8 cellular contexts compared by ENCODE assay signal in genomic region chr15:29103825-29104565, GRCh38.
A peak's percentile ranks its signal among the peaks of the same experiment; 100 is the strongest.
DNase-seq lines count a peak whose midpoint lies in the region; ATAC-seq and TF ChIP-seq lines count a peak whose summit lies in the region.

No MANE protein-coding gene starts in this region.

- peak overlapping the region in 1 of 2 experiments; percentile 14; a peak in 1 of 4 replicates for H3K4me3 ChIP-seq in Panc1 (ENCODE audit: low read depth in 2 of 2, low read length in 2 of 2)
- H3K4me3 ChIP-seq in right atrium auricular region = peak overlapping the region; percentile 33 to 53

- H3K36me3 ChIP-seq in Panc1 (ENCODE audit: control insufficient read depth, insufficient read depth, low read length) (no peaks in the 10 kb centered on the region), right atrium auricular region (no peaks in the 10 kb centered on the region)

- DNase-seq in AG20443 (ENCODE audit: low spot score) (peak; percentile 92), Panc1 (ENCODE audit: low read depth, low spot score) (no peak), right atrium auricular region (ENCODE audit: low spot score) (peak; percentile 73), renal cortical epithelial cell (ENCODE audit: low read depth) (peak; percentile 20), SHP77 (lab: John Stamatoyannopoulos, UW) (no peak)
- peak; percentile 68 for DNase-seq in activated naive CD8-positive, alpha-beta T cell treated with anti-CD3 and anti-CD28 coated beads, Interleukin-2, amount 50 U/mL, for 24 hours

- H3K9me3 Mint-ChIP-seq in activated naive CD8-positive, alpha-beta T cell treated with anti-CD3 and anti-CD28 coated beads, Interleukin-2, amount 50 U/mL, for 24 hours = no peaks in the 10 kb centered on the region

- no peaks in the 10 kb centered on the region for H3K9me3 ChIP-seq in Panc1 (ENCODE audit: control insufficient read depth, insufficient read depth, low read depth, low read length)
- no peaks in the 10 kb centered on the region for H3K9me3 ChIP-seq in right atrium auricular region

- H3K4me3 Mint-ChIP-seq in activated naive CD8-positive, alpha-beta T cell treated with anti-CD3 and anti-CD28 coated beads, Interleukin-2, amount 50 U/mL, for 24 hours = no peak overlapping the region

- no peaks in the 10 kb centered on the region for H3K4me1 ChIP-seq in Panc1 (ENCODE audit: control insufficient read depth, insufficient read depth, low read length)
- peaks cover 0 to 11% of the 10 kb centered on the region in 2 donors for H3K4me1 ChIP-seq in right atrium auricular region

- H3K36me3 Mint-ChIP-seq in activated naive CD8-positive, alpha-beta T cell treated with anti-CD3 and anti-CD28 coated beads, Interleukin-2, amount 50 U/mL, for 24 hours (ENCODE audit: low read depth) = no peaks in the 10 kb centered on the region

- H3K27me3 ChIP-seq in Panc1 (ENCODE audit: control insufficient read depth, insufficient read depth, low read length) (no peaks in the 10 kb centered on the region), right atrium auricular region (no peaks in the 10 kb centered on the region)

- no TSS peak for BruUV-seq in Panc1 (replicated peaks; lab: Mats Ljungman, UMichigan)

- POLR2A ChIA-PET in Panc1 (lab: Charles Lee) = no interaction called here

- intact Hi-C loops in Panc1 (cut with micrococcal nuclease; ENCODE audit: unreplicated experiment) = no loop called here

- H3K27me3 Mint-ChIP-seq in activated naive CD8-positive, alpha-beta T cell treated with anti-CD3 and anti-CD28 coated beads, Interleukin-2, amount 50 U/mL, for 24 hours = no peaks in the 10 kb centered on the region

- peak; percentile 56 for ATAC-seq in GM21825 (IDR thresholded peaks at IDR 0.05; ENCODE audit: unreplicated experiment)
- peak; percentile 86 for ATAC-seq in Panc1
- peak; percentile 61 for ATAC-seq in activated naive CD8-positive, alpha-beta T cell treated with anti-CD3 and anti-CD28 coated beads, Interleukin-2, amount 50 U/mL, for 24 hours
- ATAC-seq in GM18870 (IDR thresholded peaks at IDR 0.05; ENCODE audit: unreplicated experiment) = no peak

- no peak overlapping the region for H3K27ac Mint-ChIP-seq in activated naive CD8-positive, alpha-beta T cell treated with anti-CD3 and anti-CD28 coated beads, Interleukin-2, amount 50 U/mL, for 24 hours

- no peaks in the 10 kb centered on the region for H3K4me1 Mint-ChIP-seq in activated naive CD8-positive, alpha-beta T cell treated with anti-CD3 and anti-CD28 coated beads, Interleukin-2, amount 50 U/mL, for 24 hours

- TF ChIP-seq CTCF in Panc1 (IDR thresholded peaks at IDR 0.05) (peak; percentile 89), right atrium auricular region (IDR thresholded peaks at IDR 0.05) (peak; percentile 92 to 95)

- in situ Hi-C loops in Panc1 (cut with HindIII; ENCODE audit: low pct_unique_long_range_greater_than_20kb, low sequenced_read_pairs) = no loop called here

- H3K27ac ChIP-seq in Panc1 (ENCODE audit: low read length) (no peak overlapping the region), right atrium auricular region (peak overlapping the region in 1 of 2 donors; percentile 19)

- CTCF ChIA-PET in Panc1 (lab: Charles Lee) = interaction anchor here (0.6 to 1.3 kb wide), 4 partner anchors 9 to 187 kb away, joined by 3 to 5 read pairs (median 4); no protein-coding TSS in a partner anchor

Comparison
In these comparisons a context has a peak if more than half of its experiments do, and no peak if none do; other contexts are left out.
1. DNase-seq: peak in AG20443 (single experiment), activated naive CD8-positive, alpha-beta T cell treated with anti-CD3 and anti-CD28 coated beads, Interleukin-2, amount 50 U/mL, for 24 hours (single experiment), right atrium auricular region (single experiment) and renal cortical epithelial cell (single experiment); none in Panc1 (single experiment) and SHP77 (0 of 2).